ENCODE assay signal across 8 cellular contexts in genomic region chr11:7548659-7549283, GRCh38. TPM values are rescaled to one million over a fixed set of nuclear protein-coding genes. Genes with fewer than 3 reads are reported as not detected.
DNase-seq lines count a peak whose midpoint lies in the region; ATAC-seq and TF ChIP-seq lines count a peak whose summit lies in the region.

No MANE protein-coding gene starts in this region.

- H3K27me3 Mint-ChIP-seq in MCF 10A (ENCODE audit: insufficient read depth, unreplicated experiment) (no peaks in the 10 kb centered on the region), HFFc6 (ENCODE audit: insufficient read depth) (peaks cover 14% of the 10 kb centered on the region)
- H3K27me3 Mint-ChIP-seq in activated T-helper 2 cell treated with anti-CD3 and anti-CD28 coated beads, Interferon-gamma antibody, Interleukin-2, Interleukin-4, amounts not matched to agents 10 μg/mL and 5 μg/mL and 100 μg/mL, durations not matched to agents 14 hours and 24 hours and 36 hours (ENCODE audit: low read depth), result peaks cover 4% of the 10 kb centered on the region

- dilution Hi-C loops in mammary epithelial cell (cut with HindIII; ENCODE audit: low sequenced_read_pairs), result no loop called here

- H3K4me1 ChIP-seq in mammary epithelial cell (ENCODE audit: insufficient read depth, low read length), result peaks cover 22% of the 10 kb centered on the region
- H3K4me1 ChIP-seq in hepatocyte (ENCODE audit: insufficient read depth), result peaks cover 5% of the 10 kb centered on the region

- H3K36me3 Mint-ChIP-seq in MCF 10A (ENCODE audit: insufficient read depth, unreplicated experiment), result no peaks in the 10 kb centered on the region
- no peaks in the 10 kb centered on the region for H3K36me3 Mint-ChIP-seq in HFFc6 (ENCODE audit: low read depth)
- H3K36me3 Mint-ChIP-seq in activated T-helper 2 cell treated with anti-CD3 and anti-CD28 coated beads, Interferon-gamma antibody, Interleukin-2, Interleukin-4, amounts not matched to agents 10 μg/mL and 5 μg/mL and 100 μg/mL, durations not matched to agents 14 hours and 24 hours and 36 hours (ENCODE audit: low read depth), result no peaks in the 10 kb centered on the region

- H3K9me3 ChIP-seq in mammary epithelial cell (replicated peaks; ENCODE audit: insufficient read depth, low read length), result no peaks in the 10 kb centered on the region
- H3K9me3 ChIP-seq in hepatocyte (ENCODE audit: low read depth), result no peaks in the 10 kb centered on the region

- H3K79me2 ChIP-seq in mammary epithelial cell (ENCODE audit: insufficient read depth, low read length), result no peaks in the 10 kb centered on the region
- peaks cover 12% of the 10 kb centered on the region for H3K79me2 ChIP-seq in hepatocyte

- intact Hi-C loops in MCF 10A (cut with micrococcal nuclease), result no loop called here
- intact Hi-C loops in mammary epithelial cell (cut with micrococcal nuclease), result no loop called here
- intact Hi-C loops in activated T-helper 2 cell treated with anti-CD3 and anti-CD28 coated beads, Interferon-gamma antibody, Interleukin-2, Interleukin-4, amounts not matched to agents 10 μg/mL and 5 μg/mL and 100 μg/mL, durations not matched to agents 14 hours and 24 hours and 36 hours (cut with micrococcal nuclease), result no loop called here

- TF ChIP-seq CTCF in MCF 10A (IDR thresholded peaks at IDR 0.05; ENCODE audit: unreplicated experiment), result no peak
- peak in 1 of 2 donors; percentile 41 for TF ChIP-seq CTCF in mammary epithelial cell (conservative IDR thresholded peaks at IDR 0.05 in 1 of 2, IDR thresholded peaks at IDR 0.05 in 1 of 2; ENCODE audit: extremely low read depth in 1 of 2, insufficient read depth in 1 of 2, low read depth in 1 of 2, low read length in 2 of 2)
- TF ChIP-seq CTCF in HFFc6 (IDR thresholded peaks at IDR 0.05), result peak; percentile 51; the same call in 1 of the 2 replicates
- TF ChIP-seq CTCF in hepatocyte (IDR thresholded peaks at IDR 0.05; ENCODE audit: poor library complexity), result peak; percentile 39

- ATAC-seq in GM18520 (IDR thresholded peaks at IDR 0.05; ENCODE audit: unreplicated experiment), result no peak

- in situ Hi-C loops in mammary epithelial cell (cut with MboI; ENCODE audit: low sequenced_read_pairs in 2 of 2), result no loop called here

- no peaks in the 10 kb centered on the region for H3K36me3 ChIP-seq in mammary epithelial cell (ENCODE audit: insufficient read depth, low read length)
- H3K36me3 ChIP-seq in hepatocyte (replicated peaks; ENCODE audit: insufficient read depth, low read depth), result no peaks in the 10 kb centered on the region

- H3K4me1 Mint-ChIP-seq in MCF 10A (ENCODE audit: insufficient read depth, unreplicated experiment) (peaks cover 22% of the 10 kb centered on the region), HFFc6 (ENCODE audit: low read depth) (peaks cover 14% of the 10 kb centered on the region)
- no peaks in the 10 kb centered on the region for H3K4me1 Mint-ChIP-seq in activated T-helper 2 cell treated with anti-CD3 and anti-CD28 coated beads, Interferon-gamma antibody, Interleukin-2, Interleukin-4, amounts not matched to agents 10 μg/mL and 5 μg/mL and 100 μg/mL, durations not matched to agents 14 hours and 24 hours and 36 hours (ENCODE audit: low read depth)

- H3K4me2 ChIP-seq in mammary epithelial cell (ENCODE audit: insufficient read depth, low read depth, low read length) (no peak overlapping the region), hepatocyte (no peak overlapping the region)

- no peak overlapping the region for H3K9ac ChIP-seq in mammary epithelial cell (ENCODE audit: insufficient read depth, low read length)

- BruUV-seq in MCF 10A (replicated peaks; lab: Mats Ljungman, UMichigan) (no TSS peak), mammary epithelial cell (replicated peaks; lab: Mats Ljungman, UMichigan) (no TSS peak)

- WGBS in mammary epithelial cell (ENCODE audit: low coverage, missing lambda C conversion rate), result 85% methylated on average over 7 of the region's 7 CpGs
- WGBS in hepatocyte (ENCODE audit: low lambda C conversion rate, missing lambda C conversion rate), result 63% methylated on average over 7 of the region's 7 CpGs

- H3K4me3 Mint-ChIP-seq in MCF 10A (ENCODE audit: unreplicated experiment) (no peak overlapping the region), HFFc6 (no peak overlapping the region)
- H3K4me3 Mint-ChIP-seq in activated T-helper 2 cell treated with anti-CD3 and anti-CD28 coated beads, Interferon-gamma antibody, Interleukin-2, Interleukin-4, amounts not matched to agents 10 μg/mL and 5 μg/mL and 100 μg/mL, durations not matched to agents 14 hours and 24 hours and 36 hours (ENCODE audit: low read depth), result no peak overlapping the region

- CTCF ChIA-PET in MCF 10A (lab: Yijun Ruan, JAX), result interaction anchor here (0.6 to 6.4 kb wide), 3 partner anchors 22 to 395 kb away, joined by 4 to 38 read pairs (median 7); no protein-coding TSS in a partner anchor
- CTCF ChIA-PET in mammary epithelial cell (lab: Charles Lee; ENCODE audit: low non-redundant PET), result no interaction called here

- no peaks in the 10 kb centered on the region for H3K27me3 ChIP-seq in mammary epithelial cell (ENCODE audit: insufficient read depth, low read length)
- no peaks in the 10 kb centered on the region for H3K27me3 ChIP-seq in hepatocyte

- no peak overlapping the region for H3K27ac ChIP-seq in mammary epithelial cell (ENCODE audit: insufficient read depth, low read depth, low read length)
- H3K27ac ChIP-seq in hepatocyte, result no peak overlapping the region

- no peaks in the 10 kb centered on the region for H3K9me2 ChIP-seq in hepatocyte (replicated peaks; ENCODE audit: insufficient read depth)

- H2AFZ ChIP-seq in mammary epithelial cell (ENCODE audit: low read depth, low read length) (no peak overlapping the region), hepatocyte (no peak overlapping the region)

- H4K20me1 ChIP-seq in mammary epithelial cell (ENCODE audit: insufficient read depth, low read length) (no peaks in the 10 kb centered on the region), hepatocyte (ENCODE audit: insufficient read depth, poor library complexity, severe bottlenecking) (no peaks in the 10 kb centered on the region)

- POLR2A ChIA-PET in MCF 10A (lab: Yijun Ruan, JAX), result no interaction called here

- H3K9me3 Mint-ChIP-seq in MCF 10A (ENCODE audit: unreplicated experiment), result no peaks in the 10 kb centered on the region
- H3K9me3 Mint-ChIP-seq in HFFc6, result no peaks in the 10 kb centered on the region
- H3K9me3 Mint-ChIP-seq in activated T-helper 2 cell treated with anti-CD3 and anti-CD28 coated beads, Interferon-gamma antibody, Interleukin-2, Interleukin-4, amounts not matched to agents 10 μg/mL and 5 μg/mL and 100 μg/mL, durations not matched to agents 14 hours and 24 hours and 36 hours, result no peaks in the 10 kb centered on the region

- H3K4me3 ChIP-seq in mammary epithelial cell (replicated peaks in 1 of 3; ENCODE audit: insufficient read depth in 1 of 3, low read depth in 2 of 3, low read length in 3 of 3) (no peak overlapping the region), hepatocyte (no peak overlapping the region)

- H3K27ac Mint-ChIP-seq in MCF 10A (ENCODE audit: low read depth, unreplicated experiment), result no peak overlapping the region
- H3K27ac Mint-ChIP-seq in HFFc6, result no peak overlapping the region
- no peak overlapping the region for H3K27ac Mint-ChIP-seq in activated T-helper 2 cell treated with anti-CD3 and anti-CD28 coated beads, Interferon-gamma antibody, Interleukin-2, Interleukin-4, amounts not matched to agents 10 μg/mL and 5 μg/mL and 100 μg/mL, durations not matched to agents 14 hours and 24 hours and 36 hours

- DNase-seq in MCF 10A (ENCODE audit: unreplicated experiment) (peak; percentile 43), mammary epithelial cell (no peak), HFFc6 (no peak), NCI-H526 treated with DMSO at 0.1 percent for 48 hours (lab: John Stamatoyannopoulos, UW) (peak; percentile 41), hepatocyte (ENCODE audit: low spot score) (peak; percentile 47), epidermal melanocyte (ENCODE audit: insufficient read length, low spot score) (no peak)
- DNase-seq in activated T-helper 2 cell treated with anti-CD3 and anti-CD28 coated beads, Interferon-gamma antibody, Interleukin-2, Interleukin-4, amounts not matched to agents 10 μg/mL and 5 μg/mL and 100 μg/mL, durations not matched to agents 14 hours and 24 hours and 36 hours (ENCODE audit: low spot score), result no peak

RNA-seq across cellular contexts. Expression of gene PPFIBP2, which starts 35.0 kb away (rescaled TPM):
- total RNA-seq in MCF 10A (2022), result 3.5 and 4.3 TPM in 2 replicates
- 1 to 10 TPM; 8.3 to 8.4 TPM for total RNA-seq in mammary epithelial cell
- polyA plus RNA-seq in mammary epithelial cell, result 2.5 TPM
- 47.1 TPM for polyA minus RNA-seq in mammary epithelial cell
- 1 to 10 TPM; 6.0 to 8.5 (median 7.3) TPM for total RNA-seq in HFFc6 (2021; fragmentation: NEBNext Ultra II Directional; extraction: Animal tissue kit (Norgen Biotek cat#: 25700))
- total RNA-seq in hepatocyte, result 55.8 and 58.6 TPM in 2 replicates
- 33.9 and 43.6 TPM in 2 replicates for polyA plus RNA-seq in hepatocyte
- 1.1 and 2.1 TPM in 2 replicates for total RNA-seq in activated T-helper 2 cell treated with anti-CD3 and anti-CD28 coated beads, Interferon-gamma antibody, Interleukin-2, Interleukin-4, amounts not matched to agents 10 μg/mL and 5 μg/mL and 100 μg/mL, durations not matched to agents 14 hours and 24 hours and 36 hours

Comparison
In these comparisons a context has a peak if more than half of its experiments do, and no peak if none do; other contexts are left out.
1. DNase-seq: peak in MCF 10A (single experiment), NCI-H526 treated with DMSO at 0.1 percent for 48 hours (single experiment) and hepatocyte (single experiment); none in mammary epithelial cell (single experiment), HFFc6 (single experiment), activated T-helper 2 cell treated with anti-CD3 and anti-CD28 coated beads, Interferon-gamma antibody, Interleukin-2, Interleukin-4, amounts not matched to agents 10 μg/mL and 5 μg/mL and 100 μg/mL, durations not matched to agents 14 hours and 24 hours and 36 hours (single experiment) and epidermal melanocyte (single experiment).